8 cellular contexts compared by ENCODE assay signal in genomic region chr1:98660941-98661543, GRCh38. TPM values are rescaled to one million over a fixed set of nuclear protein-coding genes. Genes with fewer than 3 reads are reported as not detected.
DNase-seq lines count a peak whose midpoint lies in the region; ATAC-seq, FAIRE-seq and TF ChIP-seq lines count a peak whose summit lies in the region.

No MANE protein-coding gene starts in this region.

- H3K36me3 ChIP-seq in keratinocyte (ENCODE audit: control insufficient read depth in 2 of 2, extremely low read depth in 1 of 2, insufficient read depth in 2 of 2, low read length in 2 of 2) = no peaks in the 10 kb centered on the region
- H3K36me3 ChIP-seq in spleen = no peaks in the 10 kb centered on the region

- H3K27me3 ChIP-seq in keratinocyte (ENCODE audit: control insufficient read depth, extremely low read depth, insufficient read depth, low read length) = no peaks in the 10 kb centered on the region
- H3K27me3 ChIP-seq in spleen (replicated peaks in 1 of 7) = peaks cover 0 to 50% (median 13%) of the 10 kb centered on the region in 7 donors

- in situ Hi-C loops in astrocyte of the spinal cord (cut with HindIII; ENCODE audit: low sequenced_read_pairs) = no loop called here

- peak overlapping the region; percentile 76 for H3K4me2 ChIP-seq in keratinocyte (ENCODE audit: control insufficient read depth, extremely low read depth, insufficient read depth, low read depth, low read length)

- H3K9me3 ChIP-seq in keratinocyte (ENCODE audit: control insufficient read depth, low read depth, low read length) (no peaks in the 10 kb centered on the region), spleen (no peaks in the 10 kb centered on the region)

- peak overlapping the region; percentile 60 for H3K4me3 Mint-ChIP-seq in activated naive CD4-positive, alpha-beta T cell treated with anti-CD3 and anti-CD28 coated beads for 36 hours

- TF ChIP-seq CTCF in astrocyte of the spinal cord (IDR thresholded peaks at IDR 0.05; ENCODE audit: low read depth, low read length) (no peak), keratinocyte (optimal IDR thresholded peaks at IDR 0.05 in 1 of 3, IDR thresholded peaks at IDR 0.05 in 1 of 3, conservative IDR thresholded peaks at IDR 0.05 in 1 of 3; ENCODE audit: extremely low read depth in 1 of 3, insufficient read depth in 2 of 3, low read length in 3 of 3) (no peak), spleen (IDR thresholded peaks at IDR 0.05 in 8 of 11, conservative IDR thresholded peaks at IDR 0.05 in 3 of 11) (no peak)

- H2AFZ ChIP-seq in keratinocyte (ENCODE audit: control insufficient read depth, low read length) = peak overlapping the region; percentile 97

- no peaks in the 10 kb centered on the region for H3K9me1 ChIP-seq in keratinocyte (ENCODE audit: control insufficient read depth, extremely low read depth, insufficient read depth, low read length)

- peaks cover 25% of the 10 kb centered on the region for H3K79me2 ChIP-seq in keratinocyte (ENCODE audit: control insufficient read depth, insufficient read depth, low read length)

- no peak for TF ChIP-seq POLR2A in spleen (IDR thresholded peaks at IDR 0.05)

- no peak for ATAC-seq in GM19455 (IDR thresholded peaks at IDR 0.05; ENCODE audit: unreplicated experiment)

- dilution Hi-C loops in keratinocyte (cut with MboI; ENCODE audit: extremely low pct_ligation_motif_present, low sequenced_read_pairs) = no loop called here

- no peak for DNase-seq in activated naive CD4-positive, alpha-beta T cell treated with anti-CD3 and anti-CD28 coated beads for 36 hours
- no peak for DNase-seq in activated naive CD4-positive, alpha-beta T cell (lab: John Stamatoyannopoulos, UW)
- DNase-seq in astrocyte of the spinal cord (ENCODE audit: low read depth, low spot score) (peak; percentile 31), keratinocyte (ENCODE audit: low read depth, low spot score) (no peak), spleen (no peak), T-helper 1 cell (no peak), iPS-NIHi7 (ENCODE audit: extremely low spot score) (no peak)

- H3K4me1 ChIP-seq in keratinocyte (ENCODE audit: control insufficient read depth, extremely low read depth, insufficient read depth, low read length) = peaks cover 12% of the 10 kb centered on the region
- H3K4me1 ChIP-seq in spleen = peaks cover 0 to 28% (median 17%) of the 10 kb centered on the region in 6 donors

- H3K27ac Mint-ChIP-seq in activated naive CD4-positive, alpha-beta T cell treated with anti-CD3 and anti-CD28 coated beads for 36 hours = no peak overlapping the region

- no peak for FAIRE-seq in keratinocyte (lab: Jason Lieb, UNC)

- H3K36me3 Mint-ChIP-seq in activated naive CD4-positive, alpha-beta T cell treated with anti-CD3 and anti-CD28 coated beads for 36 hours (ENCODE audit: low read depth) = peaks cover 2% of the 10 kb centered on the region

- H3K9me3 Mint-ChIP-seq in activated naive CD4-positive, alpha-beta T cell treated with anti-CD3 and anti-CD28 coated beads for 36 hours = peaks cover 1% of the 10 kb centered on the region

- peaks cover 15% of the 10 kb centered on the region for H3K4me1 Mint-ChIP-seq in activated naive CD4-positive, alpha-beta T cell treated with anti-CD3 and anti-CD28 coated beads for 36 hours (ENCODE audit: low read depth)

- H3K9ac ChIP-seq in keratinocyte (ENCODE audit: control insufficient read depth, extremely low read depth, insufficient read depth, low read length) = peak overlapping the region; percentile 73

- H3K4me3 ChIP-seq in astrocyte of the spinal cord (ENCODE audit: low read depth, low read length) (peak overlapping the region; percentile 79), keratinocyte (ENCODE audit: control insufficient read depth in 2 of 3, extremely low read depth in 1 of 3, insufficient read depth in 2 of 3, low read depth in 1 of 3, low read length in 3 of 3) (peak overlapping the region; percentile 83 to 84 (median 84)), spleen (peak overlapping the region; percentile 29 to 76 (median 64))

- H3K27ac ChIP-seq in keratinocyte (ENCODE audit: control insufficient read depth, insufficient read depth, low read length) (peak overlapping the region; percentile 18), spleen (peak overlapping the region; percentile 55 to 85 (median 78))

- WGBS in spleen, 5 donors = 5 to 8% (median 8%) methylated on average over 24 to 25 of the region's 25 CpGs

- H3K27me3 Mint-ChIP-seq in activated naive CD4-positive, alpha-beta T cell treated with anti-CD3 and anti-CD28 coated beads for 36 hours (ENCODE audit: low read depth) = peaks cover 35% of the 10 kb centered on the region

- H4K20me1 ChIP-seq in keratinocyte (ENCODE audit: control insufficient read depth, extremely low read depth, insufficient read depth, low read length) = no peaks in the 10 kb centered on the region

- CTCF ChIA-PET in activated naive CD4-positive, alpha-beta T cell treated with anti-CD3 and anti-CD28 coated beads for 36 hours (lab: Charles Lee) = interaction anchor here (0.6 kb wide), 1 partner anchor 260 kb away, joined by 3 read pairs; no protein-coding TSS in a partner anchor

- intact Hi-C loops in activated naive CD4-positive, alpha-beta T cell treated with anti-CD3 and anti-CD28 coated beads for 36 hours (cut with micrococcal nuclease) = no loop called here
- intact Hi-C loops in spleen (cut with DNase I; ENCODE audit: low total_unique reads) = no loop called here

RNA-seq across cellular contexts. Expression of gene SNX7, which starts 0.5 kb away (rescaled TPM):
- total RNA-seq in activated naive CD4-positive, alpha-beta T cell treated with anti-CD3 and anti-CD28 coated beads for 36 hours = under 1 TPM in 1 of 2 experiments, not detected in 1; 0.12 TPM
- 24.8 to 50.5 TPM (median 34.0 TPM) in 3 replicates for polyA plus RNA-seq in keratinocyte
- 21.7 TPM for polyA plus RNA-seq in keratinocyte (2011; ENCODE audit: low read depth)
- 33.1 and 63.6 TPM in 2 replicates for polyA plus RNA-seq in keratinocyte (2011; cell fraction: cytosol; rRNA removed)
- 15.0 and 19.0 TPM in 2 replicates for polyA plus RNA-seq in keratinocyte (2011; cell fraction: nucleus; rRNA removed)
- 17.1 and 40.0 TPM in 2 replicates for polyA plus RNA-seq in keratinocyte (2012; ENCODE audit: low replicate concordance)
- 7.6 to 52.3 TPM (median 22.4 TPM) in 3 replicates for polyA minus RNA-seq in keratinocyte
- polyA minus RNA-seq in keratinocyte (2011; cell fraction: cytosol; rRNA and poly(A)+ RNA removed) = 17.3 TPM
- 9.4 and 19.3 TPM in 2 replicates for polyA minus RNA-seq in keratinocyte (2011; cell fraction: nucleus; rRNA and poly(A)+ RNA removed)
- 10 to 100 TPM in 3 of 7 donors, 1 to 10 TPM in 4; 5.0 to 11.5 (median 9.4) TPM for total RNA-seq in spleen
- polyA plus RNA-seq in spleen = 1 to 10 TPM; 2.3 to 6.3 (median 3.2) TPM

Comparison
In these comparisons a context has a peak if more than half of its experiments do, and no peak if none do; other contexts are left out.
1. RNA of gene SNX7, which starts 0.5 kb away (total RNA-seq): 5.0 to 11.5 TPM in spleen; 0.12 TPM in activated naive CD4-positive, alpha-beta T cell treated with anti-CD3 and anti-CD28 coated beads for 36 hours; every median in the first group is over 4 times any median in the second.
2. Peak in every context shown above with its lines, with median percentiles within 50 percentile points of each other: H3K4me3 ChIP-seq.